ENCODE assay signal across 14 cellular contexts in the genomic region with DNA sequence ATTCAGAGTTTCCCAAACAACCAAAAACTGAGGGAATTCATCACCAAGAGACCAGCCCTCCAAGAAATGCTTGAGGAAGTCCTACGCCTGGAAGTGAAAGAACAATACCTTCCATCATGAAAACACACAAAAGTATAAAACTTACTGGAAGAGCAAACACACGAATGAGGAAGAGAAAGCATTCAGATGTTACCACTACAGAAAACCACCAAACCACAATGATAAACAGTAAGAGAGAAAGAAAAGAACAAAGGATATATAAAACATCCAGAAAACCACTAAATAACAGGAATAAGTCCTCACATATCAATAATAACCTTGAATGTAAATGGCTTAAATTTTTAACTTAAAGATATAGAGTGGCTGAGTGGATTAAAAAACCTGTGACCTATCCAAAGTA. TPM values are rescaled to one million over a fixed set of nuclear protein-coding genes. Genes with fewer than 3 reads are reported as not detected.
DNase-seq lines count a peak whose midpoint lies in the region; ATAC-seq and TF ChIP-seq lines count a peak whose summit lies in the region.
"Had no signal": no experiment of that assay in that cellular context is flagged by ENCODE, and none has a peak within 500 bp of the region (broad histone marks: within the 10 kb centered on the region; RNA-seq: fewer than 3 reads in every experiment).

No MANE protein-coding gene starts in this region.

- DNase-seq in RPMI7951 (ENCODE audit: low read depth) (peak; percentile 77), progenitor cell of endocrine pancreas (ENCODE audit: low spot score, unreplicated experiment) (no peak), WERI-Rb-1 (no peak), uterus (no peak)
- DNase-seq in activated CD4-positive, alpha-beta T cell treated with anti-CD3 and anti-CD28 coated beads for 48 hours = no peak
- DNase-seq: activated naive CD8-positive, alpha-beta T cell treated with anti-CD3 and anti-CD28 coated beads for 36 hours; DMS79; GOT3; lower lobe of right lung; right cardiac atrium had no signal

- peaks cover 7% of the 10 kb centered on the region for H3K9me3 Mint-ChIP-seq in progenitor cell of endocrine pancreas (ENCODE audit: low read depth)

- H3K4me1 ChIP-seq in uterus = no peaks in the 10 kb centered on the region

- H3K9me3 ChIP-seq in WERI-Rb-1 (ENCODE audit: severe bottlenecking) (no peaks in the 10 kb centered on the region), uterus (no peaks in the 10 kb centered on the region)
- H3K9me3 ChIP-seq: lower lobe of right lung had no signal

- peak overlapping the region; percentile 15 for H3K27ac Mint-ChIP-seq in progenitor cell of endocrine pancreas
- H3K27ac Mint-ChIP-seq: activated naive CD8-positive, alpha-beta T cell treated with anti-CD3 and anti-CD28 coated beads for 36 hours had no signal

- H3K27me3 Mint-ChIP-seq in progenitor cell of endocrine pancreas = no peaks in the 10 kb centered on the region

- H3K4me3 ChIP-seq in WERI-Rb-1 (ENCODE audit: low read depth, low read length) (no peak overlapping the region), uterus (no peak overlapping the region)
- H3K4me3 ChIP-seq: lower lobe of right lung had no signal

- no peaks in the 10 kb centered on the region for H3K27me3 ChIP-seq in WERI-Rb-1 (ENCODE audit: insufficient read depth, low read depth, severe bottlenecking)
- no peaks in the 10 kb centered on the region for H3K27me3 ChIP-seq in uterus

- ATAC-seq in GM18870 (IDR thresholded peaks at IDR 0.05; ENCODE audit: unreplicated experiment) (peak; percentile 71), HG03039 (IDR thresholded peaks at IDR 0.05; ENCODE audit: unreplicated experiment) (peak; percentile 45), HG03196 (IDR thresholded peaks at IDR 0.05; ENCODE audit: unreplicated experiment) (no peak)
- ATAC-seq: activated CD4-positive, CD25-positive, alpha-beta regulatory T cell treated with anti-CD3 and anti-CD28 coated beads, Interleukin-2, amount 50 U/mL, for 24 hours; lower lobe of right lung; right cardiac atrium had no signal

- no peak overlapping the region for H3K27ac ChIP-seq in WERI-Rb-1
- no peak overlapping the region for H3K27ac ChIP-seq in uterus
- H3K27ac ChIP-seq: lower lobe of right lung had no signal

- intact Hi-C loops in uterus (cut with DNase I; ENCODE audit: low total_unique reads) = no loop called here

- no peaks in the 10 kb centered on the region for H3K36me3 ChIP-seq in WERI-Rb-1
- H3K36me3 ChIP-seq in uterus = no peaks in the 10 kb centered on the region
- H3K36me3 ChIP-seq: lower lobe of right lung had no signal

- H3K36me3 Mint-ChIP-seq in progenitor cell of endocrine pancreas (ENCODE audit: insufficient read depth) = peaks cover 4% of the 10 kb centered on the region

- TF ChIP-seq CTCF in progenitor cell of endocrine pancreas (IDR thresholded peaks at IDR 0.05; ENCODE audit: unreplicated experiment) (no peak), WERI-Rb-1 (IDR thresholded peaks at IDR 0.05; ENCODE audit: low read depth, low read length) (no peak), uterus (IDR thresholded peaks at IDR 0.05) (no peak)

- H3K4me1 Mint-ChIP-seq in progenitor cell of endocrine pancreas (ENCODE audit: low read depth) = peaks cover 2% of the 10 kb centered on the region

- no peak overlapping the region for H3K4me3 Mint-ChIP-seq in progenitor cell of endocrine pancreas (ENCODE audit: low read depth)
- H3K4me3 Mint-ChIP-seq: activated naive CD8-positive, alpha-beta T cell treated with anti-CD3 and anti-CD28 coated beads for 36 hours had no signal

- no peak for TF ChIP-seq POLR2A in uterus (IDR thresholded peaks at IDR 0.05)

RNA-seq across cellular contexts. Expression of a gene that starts 58.5 kb away (rescaled TPM):
- 31.9 and 34.1 TPM in 2 replicates for total RNA-seq in RPMI7951 (2014; rRNA removed; shearing (Covaris generic))
- total RNA-seq in progenitor cell of endocrine pancreas (19.9 and 20.9 TPM in 2 replicates), uterus (10 to 100 TPM; 15.3 to 31.9 (median 26.8) TPM)
